14 cellular contexts compared by ENCODE assay signal in genomic region chr10:110880012-110880411, GRCh38. TPM values are rescaled to one million over a fixed set of nuclear protein-coding genes. Genes with fewer than 3 reads are reported as not detected.
A peak's percentile ranks its signal among the peaks of the same experiment; 100 is the strongest.
DNase-seq lines count a peak whose midpoint lies in the region; ATAC-seq and TF ChIP-seq lines count a peak whose summit lies in the region.
"Had no signal": no experiment of that assay in that cellular context is flagged by ENCODE, and none has a peak within 500 bp of the region (broad histone marks: within the 10 kb centered on the region; RNA-seq: fewer than 3 reads in every experiment).

No MANE protein-coding gene starts in this region.

- no peak for TF ChIP-seq CTCF in suprapubic skin (IDR thresholded peaks at IDR 0.05)

- TF ChIP-seq EP300 in suprapubic skin (IDR thresholded peaks at IDR 0.05): no peak

- H3K27me3 Mint-ChIP-seq in activated T-cell treated with anti-CD3 and anti-CD28 coated beads, Interleukin-2, amount 50 U/mL, for 4 hours (ENCODE audit: low read depth): no peaks in the 10 kb centered on the region
- no peaks in the 10 kb centered on the region for H3K27me3 Mint-ChIP-seq in activated naive CD8-positive, alpha-beta T cell treated with anti-CD3 and anti-CD28 coated beads for 36 hours

- peak overlapping the region; percentile 36 for H3K27ac Mint-ChIP-seq in activated naive CD8-positive, alpha-beta T cell treated with anti-CD3 and anti-CD28 coated beads for 36 hours
- H3K27ac Mint-ChIP-seq: GM23338 had no signal

- no peak overlapping the region for H3K27ac ChIP-seq in suprapubic skin

- no peaks in the 10 kb centered on the region for H3K27me3 ChIP-seq in suprapubic skin
- H3K27me3 ChIP-seq: stomach had no signal

- peak overlapping the region; percentile 6 for H3K4me3 Mint-ChIP-seq in activated T-cell treated with anti-CD3 and anti-CD28 coated beads, Interleukin-2, amount 50 U/mL, for 4 hours
- H3K4me3 Mint-ChIP-seq in activated naive CD8-positive, alpha-beta T cell treated with anti-CD3 and anti-CD28 coated beads for 36 hours: peak overlapping the region; percentile 1
- H3K4me3 Mint-ChIP-seq: GM23338 had no signal

- no peak for TF ChIP-seq POLR2A in suprapubic skin (IDR thresholded peaks at IDR 0.05)

- 72% methylated on average over 3 of the region's 3 CpGs for WGBS in suprapubic skin

- H3K36me3 ChIP-seq in suprapubic skin: peaks cover 65% of the 10 kb centered on the region

- H3K36me3 Mint-ChIP-seq in activated T-cell treated with anti-CD3 and anti-CD28 coated beads, Interleukin-2, amount 50 U/mL, for 4 hours (ENCODE audit: insufficient read depth): peaks cover 32% of the 10 kb centered on the region
- H3K36me3 Mint-ChIP-seq in activated naive CD8-positive, alpha-beta T cell treated with anti-CD3 and anti-CD28 coated beads for 36 hours: peaks cover 49% of the 10 kb centered on the region

- peak; percentile 53 to 70 for ATAC-seq in activated T-cell treated with anti-CD3 and anti-CD28 coated beads, Interleukin-2, amount 50 U/mL, for 4 hours
- ATAC-seq in left ventricle myocardium superior: peak; percentile 90
- ATAC-seq in stimulated activated naive CD8-positive, alpha-beta T cell treated with anti-CD3 and anti-CD28 coated beads, Interleukin-15, Interleukin-2, amounts not matched to agents 100 U/mL and 50 U/mL, for 24 hours: peak; percentile 39
- ATAC-seq: GM23338, SK-N-SH treated with all-trans-retinoic acid at 6 μM for 48 hours had no signal

- H3K9me3 Mint-ChIP-seq in activated T-cell treated with anti-CD3 and anti-CD28 coated beads, Interleukin-2, amount 50 U/mL, for 4 hours: no peaks in the 10 kb centered on the region
- no peaks in the 10 kb centered on the region for H3K9me3 Mint-ChIP-seq in activated naive CD8-positive, alpha-beta T cell treated with anti-CD3 and anti-CD28 coated beads for 36 hours
- H3K9me3 Mint-ChIP-seq: GM23338 had no signal

- DNase-seq in activated T-cell treated with anti-CD3 and anti-CD28 coated beads, Interleukin-2, amount 50 U/mL, for 4 hours: no peak
- no peak for DNase-seq in activated T-cell treated with anti-CD3 and anti-CD28 coated beads, Interleukin-2, amount 50 U/mL, for 1 hour
- no peak for DNase-seq in activated naive CD8-positive, alpha-beta T cell treated with anti-CD3 and anti-CD28 coated beads for 36 hours
- no peak for DNase-seq in left ventricle myocardium superior
- no peak for DNase-seq in stimulated activated naive CD8-positive, alpha-beta T cell treated with anti-CD3 and anti-CD28 coated beads, Interleukin-15, Interleukin-2, amounts not matched to agents 100 U/mL and 50 U/mL, for 24 hours
- DNase-seq in suprapubic skin (ENCODE audit: low spot score in 2 of 2): no peak
- no peak for DNase-seq in LoVo (ENCODE audit: low spot score)
- DNase-seq in hypothalamus (lab: John Stamatoyannopoulos, UW): no peak
- DNase-seq: activated CD8-positive, alpha-beta memory T cell treated with anti-CD3 and anti-CD28 coated beads for 24 hours; NCI-H2081; NCI-H510A treated with DMSO at 0.1 percent for 48 hours; stomach had no signal

- H3K9me3 ChIP-seq in suprapubic skin: no peaks in the 10 kb centered on the region
- H3K9me3 ChIP-seq: stomach had no signal

- H3K4me1 ChIP-seq in suprapubic skin: peaks cover 53% of the 10 kb centered on the region

- intact Hi-C loops in left ventricle myocardium superior (cut with micrococcal nuclease): loop anchor here (10.0 kb wide), 1 partner anchor 275 kb away; no protein-coding TSS in a partner anchor

- peaks cover 79% of the 10 kb centered on the region for H3K4me1 Mint-ChIP-seq in activated T-cell treated with anti-CD3 and anti-CD28 coated beads, Interleukin-2, amount 50 U/mL, for 4 hours (ENCODE audit: low read depth)
- H3K4me1 Mint-ChIP-seq in activated naive CD8-positive, alpha-beta T cell treated with anti-CD3 and anti-CD28 coated beads for 36 hours: peaks cover 76% of the 10 kb centered on the region
- H3K4me1 Mint-ChIP-seq: GM23338 had no signal

- no peak overlapping the region for H3K4me3 ChIP-seq in suprapubic skin
- H3K4me3 ChIP-seq: GM23338 had no signal

RNA-seq across cellular contexts. Expression of gene PDCD4, which starts 8.3 kb away (rescaled TPM):
- 10 to 100 TPM; 36.5 to 55.1 (median 41.3) TPM for total RNA-seq in activated T-cell treated with anti-CD3 and anti-CD28 coated beads, Interleukin-2, amount 50 U/mL, for 4 hours
- total RNA-seq in activated naive CD8-positive, alpha-beta T cell treated with anti-CD3 and anti-CD28 coated beads for 36 hours: 100 to 1,000 TPM; 125 TPM
- total RNA-seq in left ventricle myocardium superior (82.4 TPM), suprapubic skin (100 to 1,000 TPM; 243 to 594 (median 293) TPM)

RNA-seq across cellular contexts. Expression of gene BBIP1, which starts 39.0 kb away (rescaled TPM):
- 10 to 100 TPM; 23.7 to 25.6 (median 24.7) TPM for total RNA-seq in activated T-cell treated with anti-CD3 and anti-CD28 coated beads, Interleukin-2, amount 50 U/mL, for 4 hours
- total RNA-seq in activated naive CD8-positive, alpha-beta T cell treated with anti-CD3 and anti-CD28 coated beads for 36 hours: 10 to 100 TPM; 35.6 to 37.1 TPM
- 20.6 TPM for total RNA-seq in left ventricle myocardium superior
- 10 to 100 TPM in 2 of 4 donors, 1 to 10 TPM in 2; 6.5 to 14.0 (median 10.3) TPM for total RNA-seq in suprapubic skin

RNA-seq across cellular contexts. Expression of gene SHOC2, which starts 39.4 kb away (rescaled TPM):
- 10 to 100 TPM; 33.0 to 43.3 (median 41.8) TPM for total RNA-seq in activated T-cell treated with anti-CD3 and anti-CD28 coated beads, Interleukin-2, amount 50 U/mL, for 4 hours
- 10 to 100 TPM; 45.1 to 46.1 TPM for total RNA-seq in activated naive CD8-positive, alpha-beta T cell treated with anti-CD3 and anti-CD28 coated beads for 36 hours
- total RNA-seq in left ventricle myocardium superior (42.7 TPM), suprapubic skin (10 to 100 TPM; 33.8 to 80.8 (median 40.8) TPM)

Comparison
In these comparisons a context has a peak if more than half of its experiments do, and no peak if none do; other contexts are left out.
1. ATAC-seq: peak in every context shown above with its lines; median percentile 90 in left ventricle myocardium superior; 62 in activated T-cell treated with anti-CD3 and anti-CD28 coated beads, Interleukin-2, amount 50 U/mL, for 4 hours; 39 in stimulated activated naive CD8-positive, alpha-beta T cell treated with anti-CD3 and anti-CD28 coated beads, Interleukin-15, Interleukin-2, amounts not matched to agents 100 U/mL and 50 U/mL, for 24 hours.